In genomic region chr12:53211476-53212381, GRCh38 we compare ENCODE assay signal across 1 cellular context.
TF ChIP-seq lines count a peak whose summit lies in the region.

No MANE protein-coding gene starts in this region.

TF ChIP-seq in HEK293T, 16 proteins besides CTCF, POLR2A, EP300 and RAD21 (continued from another document):
- TF ChIP-seq PKNOX1 (IDR thresholded peaks at IDR 0.05) (no peak), ZNF384 (IDR thresholded peaks at IDR 0.05) (no peak)
